In the genomic region with DNA sequence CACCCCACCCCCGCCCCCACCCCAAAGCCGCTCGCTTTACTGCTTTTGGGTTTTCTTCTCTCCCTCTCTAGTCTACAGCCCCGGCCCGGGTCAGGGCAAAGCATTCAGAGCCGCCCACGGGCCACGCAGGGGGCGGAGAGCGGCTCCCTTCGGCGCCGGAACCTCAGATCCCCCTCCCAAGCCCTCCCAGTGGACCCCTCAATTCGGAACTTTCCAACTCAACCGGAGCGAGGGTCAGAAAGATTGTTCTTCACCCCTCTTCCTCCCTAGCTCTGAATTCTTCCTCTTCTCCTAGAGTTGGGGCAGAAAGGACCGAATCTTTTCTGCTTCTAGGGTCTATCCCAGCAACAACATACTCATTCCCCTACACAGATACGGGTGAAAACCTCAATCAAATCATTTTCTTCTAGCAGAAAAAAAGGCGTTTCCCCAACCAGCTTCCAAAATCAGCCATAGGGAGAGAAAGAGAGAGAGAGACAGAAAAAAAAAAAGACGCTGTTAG, we compare ENCODE assay signal across 8 cellular contexts. TPM values are rescaled to one million over a fixed set of nuclear protein-coding genes. Genes with fewer than 3 reads are reported as not detected.
DNase-seq lines count a peak whose midpoint lies in the region; ATAC-seq lines count a peak whose summit lies in the region.

No MANE protein-coding gene starts in this region.

- ATAC-seq in HG03175 (IDR thresholded peaks at IDR 0.05; ENCODE audit: unreplicated experiment) (peak; percentile 5), left ventricle myocardium superior (peak; percentile 42), GM21786 (IDR thresholded peaks at IDR 0.05; ENCODE audit: unreplicated experiment) (no peak)

- peak; percentile 71 to 73 for DNase-seq in activated T-cell treated with anti-CD3 and anti-CD28 coated beads, Interleukin-2, amount 50 U/mL, for 48 hours
- DNase-seq in left ventricle myocardium superior (peak; percentile 55), NCI-H446 (lab: John Stamatoyannopoulos, UW) (no peak), DMS 273 (lab: John Stamatoyannopoulos, UW; ENCODE audit: unreplicated experiment) (no peak), NCI-H2171 treated with DMSO at 0.1 percent for 48 hours (lab: John Stamatoyannopoulos, UW) (no peak)
- DNase-seq in stimulated activated CD4-positive, alpha-beta T cell treated with anti-CD3 and anti-CD28 coated beads, Interleukin-12 subunit alpha, Interleukin-12 subunit beta, amount 100 ng/mL, for 48 hours (ENCODE audit: low read depth in 2 of 3, low spot score in 1 of 3), result peak in 2 of 3 donors; percentile 27 to 43

- intact Hi-C loops in left ventricle myocardium superior (cut with micrococcal nuclease), result no loop called here

RNA-seq across cellular contexts. Expression of a gene that starts 1.0 kb away (rescaled TPM):
- 2.8 TPM for total RNA-seq in left ventricle myocardium superior

RNA-seq across cellular contexts. Expression of a gene that starts 13.1 kb away (rescaled TPM):
- total RNA-seq in left ventricle myocardium superior, result not detected

RNA-seq across cellular contexts. Expression of a gene that starts 34.2 kb away (rescaled TPM):
- 0.79 TPM for total RNA-seq in left ventricle myocardium superior

RNA-seq across cellular contexts. Expression of a gene that starts 46.1 kb away (rescaled TPM):
- total RNA-seq in left ventricle myocardium superior, result 2.7 TPM

RNA-seq across cellular contexts. Expression of a gene that starts 49.7 kb away (rescaled TPM):
- not detected for total RNA-seq in left ventricle myocardium superior

Comparison
In these comparisons a context has a peak if more than half of its experiments do, and no peak if none do; other contexts are left out.
1. DNase-seq: peak in activated T-cell treated with anti-CD3 and anti-CD28 coated beads, Interleukin-2, amount 50 U/mL, for 48 hours (2 of 2), left ventricle myocardium superior (single experiment) and stimulated activated CD4-positive, alpha-beta T cell treated with anti-CD3 and anti-CD28 coated beads, Interleukin-12 subunit alpha, Interleukin-12 subunit beta, amount 100 ng/mL, for 48 hours (2 of 3); none in NCI-H446 (0 of 2), DMS 273 (single experiment) and NCI-H2171 treated with DMSO at 0.1 percent for 48 hours (single experiment).